1 cellular context compared by ENCODE assay signal in the genomic region with DNA sequence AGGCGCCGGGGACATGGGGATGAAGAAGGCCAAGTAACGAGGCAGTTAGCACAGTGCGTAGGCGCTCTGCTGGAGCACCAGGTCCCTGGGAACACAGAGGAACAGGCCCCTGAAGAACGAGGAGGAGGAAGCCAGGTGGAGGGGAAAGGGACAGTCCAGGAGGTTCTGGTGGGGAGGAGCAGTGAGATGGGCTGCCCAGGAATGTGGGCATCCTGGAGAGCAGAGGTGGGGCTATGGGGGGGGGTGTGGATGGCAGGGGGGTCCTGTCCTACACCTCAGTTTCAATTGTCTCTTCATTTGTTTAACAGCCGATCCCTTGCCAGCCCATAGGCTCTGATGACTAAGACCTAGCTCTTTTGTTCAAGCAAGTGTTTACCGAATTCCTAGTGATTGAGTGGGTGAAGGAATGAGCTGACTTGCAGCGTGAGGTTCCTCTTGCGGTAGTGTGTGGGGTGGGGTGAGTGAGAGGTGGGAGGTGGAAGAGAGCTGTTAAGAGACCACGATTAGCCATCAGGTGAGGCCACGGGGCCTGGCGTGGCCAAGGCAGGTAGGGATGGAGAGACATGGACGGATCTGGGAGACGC.
TF ChIP-seq lines count a peak whose summit lies in the region.

No MANE protein-coding gene starts in this region.

TF ChIP-seq in IMR-90, 13 proteins besides CTCF, POLR2A, EP300 and RAD21:
- TF ChIP-seq NFE2L2 (IDR thresholded peaks at IDR 0.05; ENCODE audit: low read depth, low read length) (peak; percentile 27; the same call in 1 of the 2 replicates), CHD1 (IDR thresholded peaks at IDR 0.05; ENCODE audit: low read depth, low read length) (no peak), MAZ (IDR thresholded peaks at IDR 0.05; ENCODE audit: borderline replicate concordance, low read depth, low read length) (peak; percentile 66; the same call in 1 of the 2 replicates), MAFK (IDR thresholded peaks at IDR 0.05; ENCODE audit: low read depth, low read length) (peak; percentile 60; the same call in 1 of the 2 replicates), MXI1 (IDR thresholded peaks at IDR 0.05; ENCODE audit: borderline replicate concordance, low read depth, low read length) (no peak), BHLHE40 (IDR thresholded peaks at IDR 0.05; ENCODE audit: low read depth, low read length) (peak; percentile 71), RCOR1 (IDR thresholded peaks at IDR 0.05; ENCODE audit: insufficient replicate concordance, low read length) (no peak), RFX5 (IDR thresholded peaks at IDR 0.05; ENCODE audit: low read depth, low read length) (no peak), SMC3 (IDR thresholded peaks at IDR 0.05; ENCODE audit: low read depth, low read length) (no peak), FOS (IDR thresholded peaks at IDR 0.05; ENCODE audit: low read depth, low read length) (peak; percentile 76), CEBPB (IDR thresholded peaks at IDR 0.05; ENCODE audit: low read depth, low read length) (no peak)
- TF ChIP-seq, protein P1, sequence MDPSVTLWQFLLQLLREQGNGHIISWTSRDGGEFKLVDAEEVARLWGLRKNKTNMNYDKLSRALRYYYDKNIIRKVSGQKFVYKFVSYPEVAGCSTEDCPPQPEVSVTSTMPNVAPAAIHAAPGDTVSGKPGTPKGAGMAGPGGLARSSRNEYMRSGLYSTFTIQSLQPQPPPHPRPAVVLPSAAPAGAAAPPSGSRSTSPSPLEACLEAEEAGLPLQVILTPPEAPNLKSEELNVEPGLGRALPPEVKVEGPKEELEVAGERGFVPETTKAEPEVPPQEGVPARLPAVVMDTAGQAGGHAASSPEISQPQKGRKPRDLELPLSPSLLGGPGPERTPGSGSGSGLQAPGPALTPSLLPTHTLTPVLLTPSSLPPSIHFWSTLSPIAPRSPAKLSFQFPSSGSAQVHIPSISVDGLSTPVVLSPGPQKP (IDR thresholded peaks at IDR 0.05; ENCODE audit: borderline replicate concordance, low read depth, low read length) = no peak
- TF ChIP-seq, protein P2, sequence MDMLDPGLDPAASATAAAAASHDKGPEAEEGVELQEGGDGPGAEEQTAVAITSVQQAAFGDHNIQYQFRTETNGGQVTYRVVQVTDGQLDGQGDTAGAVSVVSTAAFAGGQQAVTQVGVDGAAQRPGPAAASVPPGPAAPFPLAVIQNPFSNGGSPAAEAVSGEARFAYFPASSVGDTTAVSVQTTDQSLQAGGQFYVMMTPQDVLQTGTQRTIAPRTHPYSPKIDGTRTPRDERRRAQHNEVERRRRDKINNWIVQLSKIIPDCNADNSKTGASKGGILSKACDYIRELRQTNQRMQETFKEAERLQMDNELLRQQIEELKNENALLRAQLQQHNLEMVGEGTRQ (IDR thresholded peaks at IDR 0.05; ENCODE audit: low read depth, low read length) = no peak
